In the genomic region with DNA sequence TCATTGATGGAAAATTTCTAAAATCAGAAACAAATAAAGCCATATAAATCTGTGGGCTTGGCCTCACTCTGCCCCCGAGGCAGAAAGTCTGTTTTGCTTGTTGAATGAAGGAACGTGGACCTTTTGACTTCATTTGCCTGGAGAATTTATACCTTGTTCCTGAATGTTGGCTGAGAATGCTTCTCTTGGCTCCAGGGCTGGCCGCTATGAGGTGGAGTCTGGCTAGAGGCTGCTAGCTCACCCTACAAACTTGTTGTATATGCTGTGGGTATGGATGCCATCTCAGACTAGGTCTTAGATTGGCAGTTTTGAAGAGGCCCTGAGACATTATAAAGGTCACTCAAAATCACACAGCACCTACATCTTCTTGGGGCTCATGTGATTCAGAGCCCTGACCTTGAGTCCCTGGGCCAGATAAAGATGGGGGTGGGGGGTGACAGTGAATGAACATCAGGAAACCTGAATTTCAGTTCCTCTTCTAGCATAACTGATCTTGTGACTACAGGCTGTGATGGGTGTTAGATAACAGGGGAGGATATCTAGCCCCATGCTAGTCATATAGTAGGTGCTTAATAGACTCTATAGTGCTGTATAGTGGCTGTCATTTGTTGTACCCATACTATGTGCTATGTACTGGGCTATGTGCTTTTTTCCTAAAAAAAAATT, we compare ENCODE assay signal across 12 cellular contexts. TPM values are rescaled to one million over a fixed set of nuclear protein-coding genes. Genes with fewer than 3 reads are reported as not detected.
A peak's percentile ranks its signal among the peaks of the same experiment; 100 is the strongest.
DNase-seq lines count a peak whose midpoint lies in the region; ATAC-seq and TF ChIP-seq lines count a peak whose summit lies in the region.
"Had no signal": no experiment of that assay in that cellular context is flagged by ENCODE, and none has a peak within 500 bp of the region (broad histone marks: within the 10 kb centered on the region; RNA-seq: fewer than 3 reads in every experiment).

No MANE protein-coding gene starts in this region.

- DNase-seq in epithelial cell of prostate (ENCODE audit: low read depth, low spot score) (no peak), foreskin keratinocyte (no peak)
- no peak for DNase-seq in activated naive CD4-positive, alpha-beta T cell treated with anti-CD3 and anti-CD28 coated beads, Interleukin-2, amount 10 ng/mL, durations not matched to agents 7 days and 5 days
- DNase-seq in stimulated activated CD8-positive, alpha-beta memory T cell treated with anti-CD3 and anti-CD28 coated beads, Interleukin-4, amount 100 ng/mL, for 48 hours = no peak
- DNase-seq in activated CD8-positive, alpha-beta T cell treated with anti-CD3 and anti-CD28 coated beads, Interleukin-2, amount 10 ng/mL, durations not matched to agents 7 days and 5 days = no peak
- DNase-seq: hypothalamus, NCI-H1048 had no signal

- H3K27ac ChIP-seq in epithelial cell of prostate (peak overlapping the region; percentile 89), foreskin keratinocyte (no peak overlapping the region)
- H3K27ac ChIP-seq: VCaP had no signal

- H3K9me3 Mint-ChIP-seq in activated naive CD4-positive, alpha-beta T cell treated with anti-CD3 and anti-CD28 coated beads, Interleukin-2, amount 10 ng/mL, durations not matched to agents 7 days and 5 days = no peaks in the 10 kb centered on the region
- H3K9me3 Mint-ChIP-seq in activated CD8-positive, alpha-beta T cell treated with anti-CD3 and anti-CD28 coated beads, Interleukin-2, amount 10 ng/mL, durations not matched to agents 7 days and 5 days (ENCODE audit: insufficient read depth) = no peaks in the 10 kb centered on the region

- peaks cover 21% of the 10 kb centered on the region for H3K4me1 ChIP-seq in foreskin keratinocyte

- H3K27me3 ChIP-seq in foreskin keratinocyte = no peaks in the 10 kb centered on the region

- TF ChIP-seq POLR2A in GM18505 (IDR thresholded peaks at IDR 0.05; ENCODE audit: borderline replicate concordance, extremely low read depth, insufficient read depth, insufficient read length) = no peak

- H3K27me3 Mint-ChIP-seq in activated naive CD4-positive, alpha-beta T cell treated with anti-CD3 and anti-CD28 coated beads, Interleukin-2, amount 10 ng/mL, durations not matched to agents 7 days and 5 days = no peaks in the 10 kb centered on the region
- H3K27me3 Mint-ChIP-seq in activated CD8-positive, alpha-beta T cell treated with anti-CD3 and anti-CD28 coated beads, Interleukin-2, amount 10 ng/mL, durations not matched to agents 7 days and 5 days (ENCODE audit: low read depth) = no peaks in the 10 kb centered on the region

- H3K27ac Mint-ChIP-seq in activated naive CD4-positive, alpha-beta T cell treated with anti-CD3 and anti-CD28 coated beads, Interleukin-2, amount 10 ng/mL, durations not matched to agents 7 days and 5 days = no peak overlapping the region
- H3K27ac Mint-ChIP-seq in activated CD8-positive, alpha-beta T cell treated with anti-CD3 and anti-CD28 coated beads, Interleukin-2, amount 10 ng/mL, durations not matched to agents 7 days and 5 days = no peak overlapping the region

- no peak overlapping the region for H3K4me3 Mint-ChIP-seq in activated naive CD4-positive, alpha-beta T cell treated with anti-CD3 and anti-CD28 coated beads, Interleukin-2, amount 10 ng/mL, durations not matched to agents 7 days and 5 days
- H3K4me3 Mint-ChIP-seq in activated CD8-positive, alpha-beta T cell treated with anti-CD3 and anti-CD28 coated beads, Interleukin-2, amount 10 ng/mL, durations not matched to agents 7 days and 5 days = no peak overlapping the region

- peaks cover 41% of the 10 kb centered on the region for H3K4me1 Mint-ChIP-seq in activated naive CD4-positive, alpha-beta T cell treated with anti-CD3 and anti-CD28 coated beads, Interleukin-2, amount 10 ng/mL, durations not matched to agents 7 days and 5 days
- peaks cover 32% of the 10 kb centered on the region for H3K4me1 Mint-ChIP-seq in activated CD8-positive, alpha-beta T cell treated with anti-CD3 and anti-CD28 coated beads, Interleukin-2, amount 10 ng/mL, durations not matched to agents 7 days and 5 days (ENCODE audit: low read depth)

- CTCF ChIA-PET in activated naive CD4-positive, alpha-beta T cell treated with anti-CD3 and anti-CD28 coated beads, Interleukin-2, amount 10 ng/mL, durations not matched to agents 7 days and 5 days (lab: Charles Lee) = no interaction called here
- CTCF ChIA-PET in activated CD8-positive, alpha-beta T cell treated with anti-CD3 and anti-CD28 coated beads, Interleukin-2, amount 10 ng/mL, durations not matched to agents 7 days and 5 days (lab: Charles Lee) = no interaction called here

- POLR2A ChIA-PET in activated CD8-positive, alpha-beta T cell treated with anti-CD3 and anti-CD28 coated beads, Interleukin-2, amount 10 ng/mL, durations not matched to agents 7 days and 5 days (lab: Charles Lee) = no interaction called here

- H3K36me3 Mint-ChIP-seq in activated naive CD4-positive, alpha-beta T cell treated with anti-CD3 and anti-CD28 coated beads, Interleukin-2, amount 10 ng/mL, durations not matched to agents 7 days and 5 days = no peaks in the 10 kb centered on the region
- H3K36me3 Mint-ChIP-seq in activated CD8-positive, alpha-beta T cell treated with anti-CD3 and anti-CD28 coated beads, Interleukin-2, amount 10 ng/mL, durations not matched to agents 7 days and 5 days (ENCODE audit: low read depth) = no peaks in the 10 kb centered on the region

- ATAC-seq in GM18505 (IDR thresholded peaks at IDR 0.05; ENCODE audit: unreplicated experiment) = peak; percentile 40
- ATAC-seq in GM21515 (IDR thresholded peaks at IDR 0.05; ENCODE audit: unreplicated experiment) = peak; percentile 43
- ATAC-seq in HG03442 (IDR thresholded peaks at IDR 0.05; ENCODE audit: unreplicated experiment) = peak; percentile 45
- no peak for ATAC-seq in foreskin keratinocyte
- ATAC-seq in activated CD8-positive, alpha-beta T cell treated with anti-CD3 and anti-CD28 coated beads, Interleukin-2, amount 10 ng/mL, durations not matched to agents 7 days and 5 days = no peak

- no peak for TF ChIP-seq CTCF in foreskin keratinocyte (conservative IDR thresholded peaks at IDR 0.05)

RNA-seq across cellular contexts. Expression of a gene that starts 2.8 kb away (rescaled TPM):
- 71.5 and 97.6 TPM in 2 replicates for total RNA-seq in foreskin keratinocyte
- 42.1 and 69.5 TPM in 2 replicates for polyA plus RNA-seq in foreskin keratinocyte
- 10 to 100 TPM; 19.5 to 19.6 TPM for total RNA-seq in activated CD8-positive, alpha-beta T cell treated with anti-CD3 and anti-CD28 coated beads, Interleukin-2, amount 10 ng/mL, durations not matched to agents 7 days and 5 days

RNA-seq across cellular contexts. Expression of a gene that starts 31.9 kb away (rescaled TPM):
- 4.3 and 6.1 TPM in 2 replicates for total RNA-seq in foreskin keratinocyte
- 3.5 and 4.2 TPM in 2 replicates for polyA plus RNA-seq in foreskin keratinocyte
- 10 to 100 TPM; 87.6 to 92.7 TPM for total RNA-seq in activated CD8-positive, alpha-beta T cell treated with anti-CD3 and anti-CD28 coated beads, Interleukin-2, amount 10 ng/mL, durations not matched to agents 7 days and 5 days

RNA-seq across cellular contexts. Expression of a gene that starts 47.8 kb away (rescaled TPM):
- not detected in 2 replicates for total RNA-seq in foreskin keratinocyte
- polyA plus RNA-seq in foreskin keratinocyte = not detected in 2 replicates
- not detected for total RNA-seq in activated CD8-positive, alpha-beta T cell treated with anti-CD3 and anti-CD28 coated beads, Interleukin-2, amount 10 ng/mL, durations not matched to agents 7 days and 5 days
- total RNA-seq: renal cortical epithelial cell had no signal

Comparison
In these comparisons a context has a peak if more than half of its experiments do, and no peak if none do; other contexts are left out.
1. ATAC-seq: peak in GM18505 (single experiment), GM21515 (single experiment) and HG03442 (single experiment); none in foreskin keratinocyte (single experiment) and activated CD8-positive, alpha-beta T cell treated with anti-CD3 and anti-CD28 coated beads, Interleukin-2, amount 10 ng/mL, durations not matched to agents 7 days and 5 days (single experiment).
2. RNA of a gene that starts 31.9 kb away (total RNA-seq): 87.6 to 92.7 TPM in activated CD8-positive, alpha-beta T cell treated with anti-CD3 and anti-CD28 coated beads, Interleukin-2, amount 10 ng/mL, durations not matched to agents 7 days and 5 days; 4.3 to 6.1 TPM in foreskin keratinocyte; every median in the first group is over 10 times any median in the second.